ENCODE assay signal across 1 cellular context in the genomic region with DNA sequence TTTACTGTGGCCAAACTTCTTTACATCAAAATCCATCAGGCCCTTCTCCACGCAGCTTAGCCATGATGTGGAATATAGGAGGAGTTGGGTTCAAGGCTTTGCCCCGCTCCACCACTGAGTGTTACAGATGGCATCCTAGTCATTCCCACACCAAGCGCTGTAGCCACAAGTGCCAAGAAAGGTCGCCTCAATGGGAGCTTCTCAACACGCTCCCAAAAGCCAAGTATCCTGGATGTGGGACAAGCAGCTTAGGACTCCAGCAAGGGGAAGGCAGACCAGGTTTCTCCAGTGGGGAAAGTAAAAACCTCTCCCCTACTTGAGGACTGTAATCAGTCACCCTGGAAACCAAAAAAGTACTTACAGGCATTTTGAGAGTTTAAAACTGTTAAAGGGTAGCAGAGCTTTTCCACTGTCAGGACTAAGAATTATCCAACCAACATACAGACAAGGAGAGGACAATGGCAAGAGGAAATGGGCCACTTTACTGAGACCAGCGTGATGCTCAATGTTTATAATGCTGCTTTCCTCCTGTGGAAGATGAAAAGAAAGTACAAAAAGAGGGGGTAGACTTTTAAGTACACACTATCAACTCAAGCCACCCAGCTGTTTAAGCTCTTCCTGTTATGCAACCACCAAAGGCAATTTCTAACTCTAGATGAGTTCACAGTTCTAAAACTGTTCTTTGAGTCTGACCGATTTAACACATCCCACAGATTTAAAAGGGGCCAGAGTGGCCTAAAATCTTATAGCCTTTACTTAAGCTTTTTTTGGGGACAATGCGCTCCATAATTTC.
A peak's percentile ranks its signal among the peaks of the same experiment; 100 is the strongest.
TF ChIP-seq lines count a peak whose summit lies in the region.

No MANE protein-coding gene starts in this region.

TF ChIP-seq in GM23338, 12 proteins besides CTCF, POLR2A, EP300 and RAD21 (continued from another document):
- TF ChIP-seq POLR2AphosphoS5 (IDR thresholded peaks at IDR 0.05; ENCODE audit: low read depth) (no peak), NANOG (IDR thresholded peaks at IDR 0.05; ENCODE audit: borderline replicate concordance) (peak; percentile 93), ZNF114 (CRISPR knock-in tag; IDR thresholded peaks at IDR 0.05) (no peak), JUNB (IDR thresholded peaks at IDR 0.05; ENCODE audit: unreplicated experiment) (no peak)
- TF ChIP-seq, protein P1, sequence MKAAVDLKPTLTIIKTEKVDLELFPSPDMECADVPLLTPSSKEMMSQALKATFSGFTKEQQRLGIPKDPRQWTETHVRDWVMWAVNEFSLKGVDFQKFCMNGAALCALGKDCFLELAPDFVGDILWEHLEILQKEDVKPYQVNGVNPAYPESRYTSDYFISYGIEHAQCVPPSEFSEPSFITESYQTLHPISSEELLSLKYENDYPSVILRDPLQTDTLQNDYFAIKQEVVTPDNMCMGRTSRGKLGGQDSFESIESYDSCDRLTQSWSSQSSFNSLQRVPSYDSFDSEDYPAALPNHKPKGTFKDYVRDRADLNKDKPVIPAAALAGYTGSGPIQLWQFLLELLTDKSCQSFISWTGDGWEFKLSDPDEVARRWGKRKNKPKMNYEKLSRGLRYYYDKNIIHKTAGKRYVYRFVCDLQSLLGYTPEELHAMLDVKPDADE (IDR thresholded peaks at IDR 0.05), result no peak
